9 cellular contexts compared by ENCODE assay signal in genomic region chr11:118618115-118618990, GRCh38. TPM values are rescaled to one million over a fixed set of nuclear protein-coding genes. Genes with fewer than 3 reads are reported as not detected.
DNase-seq lines count a peak whose midpoint lies in the region; ATAC-seq and TF ChIP-seq lines count a peak whose summit lies in the region.
"Had no signal": no experiment of that assay in that cellular context is flagged by ENCODE, and none has a peak within 500 bp of the region (broad histone marks: within the 10 kb centered on the region; RNA-seq: fewer than 3 reads in every experiment).

No MANE protein-coding gene starts in this region.

- no peaks in the 10 kb centered on the region for H3K36me3 ChIP-seq in ectodermal cell (ENCODE audit: control insufficient read depth, insufficient read depth, low read length)

- H3K4me1 Mint-ChIP-seq in mesothelial cell of epicardium: peaks cover 84% of the 10 kb centered on the region
- H3K4me1 Mint-ChIP-seq in type B pancreatic cell (ENCODE audit: unreplicated experiment): peaks cover 47% of the 10 kb centered on the region

- no peaks in the 10 kb centered on the region for H3K9me3 ChIP-seq in ectodermal cell (ENCODE audit: control insufficient read depth, low read length)

- H3K27ac ChIP-seq in ectodermal cell (ENCODE audit: insufficient read depth, low read depth, low read length, poor library complexity, severe bottlenecking): peak overlapping the region; percentile 85

- no peaks in the 10 kb centered on the region for H3K27me3 Mint-ChIP-seq in mesothelial cell of epicardium (ENCODE audit: low read depth)
- H3K27me3 Mint-ChIP-seq in type B pancreatic cell: peaks cover 2% of the 10 kb centered on the region

- ATAC-seq in stimulated activated naive CD8-positive, alpha-beta T cell treated with anti-CD3 and anti-CD28 coated beads, Interleukin-15, Interleukin-2, amounts not matched to agents 100 U/mL and 50 U/mL, for 24 hours: no peak

- 66 to 71% methylated on average over 11 of the region's 11 CpGs for whole genome bisulfite sequencing in ectodermal cell, 2 experiments

- TF ChIP-seq CTCF in mesothelial cell of epicardium (IDR thresholded peaks at IDR 0.05; ENCODE audit: unreplicated experiment) (no peak), type B pancreatic cell (conservative IDR thresholded peaks at IDR 0.05) (no peak)

- H3K4me1 ChIP-seq in ectodermal cell (ENCODE audit: control insufficient read depth, insufficient read depth, low read length): peaks cover 75% of the 10 kb centered on the region

- H3K27me3 ChIP-seq in ectodermal cell (ENCODE audit: control insufficient read depth, insufficient read depth, low read length, poor library complexity, severe bottlenecking): no peaks in the 10 kb centered on the region

- no peaks in the 10 kb centered on the region for H3K36me3 Mint-ChIP-seq in mesothelial cell of epicardium
- H3K36me3 Mint-ChIP-seq in type B pancreatic cell: no peaks in the 10 kb centered on the region

- peak; percentile 76 to 90 for DNase-seq in NCI-H446 (lab: John Stamatoyannopoulos, UW)
- DNase-seq in mesothelial cell of epicardium (ENCODE audit: low spot score in 2 of 2, unreplicated experiment in 2 of 2): no peak
- DNase-seq in type B pancreatic cell (ENCODE audit: extremely low spot score, unreplicated experiment): no peak
- DNase-seq in NCI-H1436 treated with DMSO at 0.1 percent for 48 hours (lab: John Stamatoyannopoulos, UW): no peak
- no peak for DNase-seq in stimulated activated CD4-positive, alpha-beta T cell treated with anti-CD3 and anti-CD28 coated beads, Interleukin-1b, Interleukin-23, amount 100 ng/mL, for 48 hours
- DNase-seq in NCI-H1048 (lab: John Stamatoyannopoulos, UW): no peak
- DNase-seq in stimulated activated naive CD8-positive, alpha-beta T cell treated with anti-CD3 and anti-CD28 coated beads, Interleukin-15, Interleukin-2, amounts not matched to agents 100 U/mL and 50 U/mL, for 24 hours: no peak
- DNase-seq: NCI-H1092 had no signal

- no peaks in the 10 kb centered on the region for H3K9me3 Mint-ChIP-seq in mesothelial cell of epicardium
- no peaks in the 10 kb centered on the region for H3K9me3 Mint-ChIP-seq in type B pancreatic cell

- peak overlapping the region; percentile 1 for H3K4me3 Mint-ChIP-seq in mesothelial cell of epicardium
- peak overlapping the region; percentile 56 for H3K4me3 Mint-ChIP-seq in type B pancreatic cell

- H3K27ac Mint-ChIP-seq in mesothelial cell of epicardium: peak overlapping the region; percentile 82
- H3K27ac Mint-ChIP-seq in type B pancreatic cell: peak overlapping the region; percentile 60

- H3K4me3 ChIP-seq in ectodermal cell (ENCODE audit: insufficient read depth, low read depth, low read length): no peak overlapping the region

RNA-seq across cellular contexts. Expression of gene PHLDB1, which starts 10.9 kb away (rescaled TPM):
- 106 TPM for polyA plus RNA-seq in ectodermal cell (2013, experiment 1 of 4)
- polyA plus RNA-seq in ectodermal cell (2013, experiment 2 of 4): 108 TPM
- 87.9 TPM for polyA plus RNA-seq in ectodermal cell (2013, experiment 3 of 4)
- polyA plus RNA-seq in ectodermal cell (2013, experiment 4 of 4): 98.6 TPM
- total RNA-seq in mesothelial cell of epicardium (138 to 148 TPM (median 139 TPM) in 3 replicates), type B pancreatic cell (ENCODE audit: low replicate concordance) (21.2 and 63.1 TPM in 2 replicates)

RNA-seq across cellular contexts. Expression of gene ARCN1, which starts 46.1 kb away (rescaled TPM):
- polyA plus RNA-seq in ectodermal cell (2013, experiment 1 of 4): 144 TPM
- 137 TPM for polyA plus RNA-seq in ectodermal cell (2013, experiment 2 of 4)
- 98.9 TPM for polyA plus RNA-seq in ectodermal cell (2013, experiment 3 of 4)
- polyA plus RNA-seq in ectodermal cell (2013, experiment 4 of 4): 123 TPM
- total RNA-seq in mesothelial cell of epicardium: 139 to 144 TPM (median 140 TPM) in 3 replicates
- 139 and 175 TPM in 2 replicates for total RNA-seq in type B pancreatic cell (ENCODE audit: low replicate concordance)

RNA-seq across cellular contexts. Expression of gene IFT46, which starts 52.6 kb away (rescaled TPM):
- polyA plus RNA-seq in ectodermal cell (2013, experiment 1 of 4): 33.8 TPM
- polyA plus RNA-seq in ectodermal cell (2013, experiment 2 of 4): 34.1 TPM
- 28.7 TPM for polyA plus RNA-seq in ectodermal cell (2013, experiment 3 of 4)
- polyA plus RNA-seq in ectodermal cell (2013, experiment 4 of 4): 34.2 TPM
- total RNA-seq in mesothelial cell of epicardium (22.3 to 24.1 TPM (median 23.7 TPM) in 3 replicates), type B pancreatic cell (ENCODE audit: low replicate concordance) (18.9 and 28.7 TPM in 2 replicates)

Comparison
In these comparisons a context has a peak if more than half of its experiments do, and no peak if none do; other contexts are left out.
1. DNase-seq: peak in NCI-H446 (2 of 2); none in mesothelial cell of epicardium (0 of 2), type B pancreatic cell (single experiment), NCI-H1436 treated with DMSO at 0.1 percent for 48 hours (single experiment), stimulated activated CD4-positive, alpha-beta T cell treated with anti-CD3 and anti-CD28 coated beads, Interleukin-1b, Interleukin-23, amount 100 ng/mL, for 48 hours (single experiment), NCI-H1048 (single experiment) and stimulated activated naive CD8-positive, alpha-beta T cell treated with anti-CD3 and anti-CD28 coated beads, Interleukin-15, Interleukin-2, amounts not matched to agents 100 U/mL and 50 U/mL, for 24 hours (single experiment).